ENCODE assay signal across 1 cellular context in the genomic region with DNA sequence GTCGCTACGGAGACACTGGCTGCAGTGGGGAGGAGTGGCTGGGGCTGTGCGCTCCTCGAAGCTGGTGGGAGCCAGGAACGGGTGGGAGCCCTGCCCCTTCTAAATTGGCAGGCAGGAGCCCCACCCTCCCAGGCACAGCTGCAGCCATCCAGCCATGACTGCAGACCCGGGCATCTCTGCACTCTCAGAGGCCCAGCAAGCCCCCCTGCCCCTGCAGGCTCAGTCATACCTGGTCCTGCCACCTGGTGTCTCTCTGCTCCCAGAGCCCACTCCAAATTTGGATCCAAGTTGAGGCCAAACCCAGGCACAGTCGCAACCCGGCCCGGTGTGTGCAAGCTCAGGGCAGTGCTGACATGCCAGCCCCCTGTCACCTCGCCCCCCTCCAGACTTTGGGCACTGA. TPM values are rescaled to one million over a fixed set of nuclear protein-coding genes. Genes with fewer than 3 reads are reported as not detected.
"Had no signal": no experiment of that assay in that cellular context is flagged by ENCODE, and none has a peak within 500 bp of the region (broad histone marks: within the 10 kb centered on the region; RNA-seq: fewer than 3 reads in every experiment).

No MANE protein-coding gene starts in this region.

RNA-seq across cellular contexts. Expression of a gene that starts 13.7 kb away (rescaled TPM):
- total RNA-seq: HepG2 had no signal
- polyA plus RNA-seq: HepG2 had no signal
